8 cellular contexts compared by ENCODE assay signal in the genomic region with DNA sequence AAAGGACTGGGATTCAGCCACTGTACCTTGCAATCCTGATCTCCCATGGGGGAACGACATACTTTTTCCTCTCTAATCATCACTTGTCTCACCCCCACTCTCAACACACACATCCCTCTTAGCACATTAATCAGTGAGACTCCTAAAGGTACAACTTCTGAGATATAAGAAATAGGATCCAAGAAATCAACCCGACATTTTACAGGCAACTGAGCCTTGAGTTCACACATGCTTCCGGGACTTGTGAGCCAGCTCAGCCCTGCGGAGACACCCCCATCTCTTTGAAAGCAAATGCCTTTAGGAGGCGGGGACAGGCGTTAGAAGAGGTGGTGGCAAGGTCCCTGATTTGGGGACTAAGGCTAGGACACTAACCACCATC. TPM values are rescaled to one million over a fixed set of nuclear protein-coding genes. Genes with fewer than 3 reads are reported as not detected.
DNase-seq lines count a peak whose midpoint lies in the region; ATAC-seq and TF ChIP-seq lines count a peak whose summit lies in the region.

No MANE protein-coding gene starts in this region.

- H3K27me3 ChIP-seq in heart left ventricle (peaks cover 0 to 36% (median 20%) of the 10 kb centered on the region in 9 donors), RWPE2 (ENCODE audit: insufficient read depth, poor library complexity, severe bottlenecking) (no peaks in the 10 kb centered on the region), ascending aorta (no peaks in the 10 kb centered on the region), lower lobe of right lung (ENCODE audit: low read depth) (peaks cover 14% of the 10 kb centered on the region)

- ATAC-seq in heart left ventricle (no peak), RWPE2 (ENCODE audit: low read depth) (no peak), lower lobe of right lung (peak in 1 of 2 donors; percentile 40), HG03025 (IDR thresholded peaks at IDR 0.05; ENCODE audit: low FRiP score, unreplicated experiment) (no peak), GM21825 (IDR thresholded peaks at IDR 0.05; ENCODE audit: unreplicated experiment) (no peak)

- peaks cover 0 to 24% (median 6%) of the 10 kb centered on the region in 12 donors for H3K4me1 ChIP-seq in heart left ventricle
- H3K4me1 ChIP-seq in RWPE2 (ENCODE audit: insufficient read depth, poor library complexity, severe bottlenecking): peaks cover 37% of the 10 kb centered on the region
- peaks cover 3 to 7% of the 10 kb centered on the region in 2 donors for H3K4me1 ChIP-seq in ascending aorta
- H3K4me1 ChIP-seq in lower lobe of right lung: peaks cover 20% of the 10 kb centered on the region

- WGBS in heart left ventricle, 4 donors: 16 to 23% (median 20%) methylated on average over 6 of the region's 6 CpGs

- H3K9me3 ChIP-seq in heart left ventricle: no peaks in the 10 kb centered on the region
- no peaks in the 10 kb centered on the region for H3K9me3 ChIP-seq in RWPE2 (ENCODE audit: severe bottlenecking)
- H3K9me3 ChIP-seq in ascending aorta: no peaks in the 10 kb centered on the region
- no peaks in the 10 kb centered on the region for H3K9me3 ChIP-seq in lower lobe of right lung

- peak overlapping the region in 10 of 12 donors; percentile 65 to 94 (median 75) for H3K4me3 ChIP-seq in heart left ventricle
- peak overlapping the region; percentile 76 for H3K4me3 ChIP-seq in RWPE2 (ENCODE audit: severe bottlenecking)
- H3K4me3 ChIP-seq in ascending aorta: peak overlapping the region; percentile 75 to 92
- H3K4me3 ChIP-seq in lower lobe of right lung: peak overlapping the region; percentile 73

- TF ChIP-seq POLR2A in heart left ventricle (IDR thresholded peaks at IDR 0.05): no peak

- intact Hi-C loops in heart left ventricle (cut with DNase I) (no loop called here), cardiac septum (cut with DNase I) (loop anchor here (5.0 kb wide), 1 partner anchor 206 kb away; a partner anchor contains a TSS), ascending aorta (cut with DNase I) (loop anchor here (5.0 kb wide), 1 partner anchor 96 kb away; no protein-coding TSS in a partner anchor), lower lobe of right lung (cut with DNase I) (no loop called here)

- H3K36me3 ChIP-seq in heart left ventricle: no peaks in the 10 kb centered on the region
- H3K36me3 ChIP-seq in RWPE2 (ENCODE audit: low read depth): peaks cover 74% of the 10 kb centered on the region
- H3K36me3 ChIP-seq in ascending aorta: no peaks in the 10 kb centered on the region
- H3K36me3 ChIP-seq in lower lobe of right lung: no peaks in the 10 kb centered on the region

- TF ChIP-seq CTCF in heart left ventricle (IDR thresholded peaks at IDR 0.05) (no peak), RWPE2 (IDR thresholded peaks at IDR 0.05; ENCODE audit: poor library complexity, severe bottlenecking) (no peak), ascending aorta (IDR thresholded peaks at IDR 0.05) (no peak), lower lobe of right lung (IDR thresholded peaks at IDR 0.05) (no peak)

- DNase-seq in heart left ventricle (no peak), cardiac septum (ENCODE audit: low spot score) (no peak), RWPE2 (ENCODE audit: low spot score) (no peak), ascending aorta (ENCODE audit: low spot score in 2 of 2) (no peak), lower lobe of right lung (peak; percentile 61)
- peak; percentile 25 to 56 (median 46) for DNase-seq in stimulated activated naive CD4-positive, alpha-beta T cell (lab: John Stamatoyannopoulos, UW)

- H3K27ac ChIP-seq in heart left ventricle: no peak overlapping the region
- peak overlapping the region; percentile 81 for H3K27ac ChIP-seq in RWPE2 (ENCODE audit: poor library complexity, severe bottlenecking)
- H3K27ac ChIP-seq in ascending aorta: no peak overlapping the region
- no peak overlapping the region for H3K27ac ChIP-seq in lower lobe of right lung

RNA-seq across cellular contexts. Expression of a gene that starts 1.3 kb away (rescaled TPM):
- total RNA-seq in heart left ventricle: 1 to 10 TPM; 1.2 to 2.8 (median 1.7) TPM
- 1 to 10 TPM in 1 of 2 donors, under 1 TPM in 1; 0.91 to 3.8 TPM for polyA plus RNA-seq in heart left ventricle
- 1.5 TPM for total RNA-seq in cardiac septum
- 0.96 TPM for total RNA-seq in ascending aorta
- total RNA-seq in lower lobe of right lung: 9.4 TPM

Comparison
In these comparisons a context has a peak if more than half of its experiments do, and no peak if none do; other contexts are left out.
1. intact Hi-C loops: an anchor here in cardiac septum (5.0 kb wide) and ascending aorta (5.0 kb wide); none called in heart left ventricle and lower lobe of right lung.
2. DNase-seq: peak in lower lobe of right lung (single experiment) and stimulated activated naive CD4-positive, alpha-beta T cell (6 of 6); none in heart left ventricle (0 of 5), cardiac septum (single experiment), RWPE2 (single experiment) and ascending aorta (0 of 2).
3. Peak in every context shown above with its lines, with median percentiles within 50 percentile points of each other: H3K4me3 ChIP-seq.